Comparison of ENCODE assay signal across 17 cellular contexts in the genomic region with DNA sequence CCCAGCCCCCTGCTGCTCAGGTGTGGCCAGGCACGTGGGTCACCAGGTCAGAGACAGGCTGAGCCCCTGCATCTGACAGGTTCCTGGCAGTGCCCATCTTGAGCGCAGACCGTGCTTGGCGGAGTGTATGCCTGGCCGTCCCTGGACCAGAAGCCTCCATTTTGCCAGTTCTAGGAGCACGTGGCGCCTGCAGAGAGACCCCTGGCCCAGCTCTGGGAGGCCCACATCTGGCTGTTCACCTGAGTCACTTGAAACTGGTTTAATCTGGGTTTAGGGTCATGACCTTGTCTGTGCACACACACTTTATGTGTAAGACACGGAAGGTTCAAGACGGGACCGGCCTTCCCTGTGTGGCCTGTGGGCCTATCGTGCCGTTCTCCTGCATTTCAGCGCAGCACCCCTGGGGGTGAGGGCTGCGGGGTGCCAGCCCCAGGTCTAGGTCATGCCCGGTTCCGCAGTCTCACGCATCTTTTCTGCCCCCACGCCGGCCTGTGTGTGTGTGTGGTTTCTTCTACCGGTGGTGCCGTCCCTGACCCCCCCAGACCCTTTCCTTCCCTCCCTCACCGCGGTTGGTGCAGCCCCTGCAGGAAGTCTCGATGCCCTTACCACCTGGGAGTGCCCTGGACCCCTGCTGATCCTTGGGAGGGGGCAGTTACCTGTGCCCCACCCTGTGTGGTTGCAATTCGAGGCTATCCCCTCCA.
"Had no signal": no experiment of that assay in that cellular context is flagged by ENCODE, and none has a peak within 500 bp of the region (broad histone marks: within the 10 kb centered on the region; RNA-seq: fewer than 3 reads in every experiment).

No MANE protein-coding gene starts in this region.

- H3K4me3 Mint-ChIP-seq: activated CD4-positive, alpha-beta memory T cell treated with anti-CD3 and anti-CD28 coated beads for 36 hours; activated CD4-positive, alpha-beta T cell treated with anti-CD3 and anti-CD28 coated beads, Interleukin-2, amount 10 ng/mL, durations not matched to agents 7 days and 5 days; activated naive CD8-positive, alpha-beta T cell treated with anti-CD3 and anti-CD28 coated beads, Interleukin-2, amount 50 U/mL, for 24 hours; activated T-cell treated with anti-CD3 and anti-CD28 coated beads, Interleukin-2, amount 50 U/mL, for 4 hours; T-cell had no signal

- H3K9me3 ChIP-seq: ascending aorta, body of pancreas had no signal

- ATAC-seq: PC-3 had no signal

- H3K27ac Mint-ChIP-seq: activated CD4-positive, alpha-beta memory T cell treated with anti-CD3 and anti-CD28 coated beads for 36 hours; activated CD4-positive, alpha-beta T cell treated with anti-CD3 and anti-CD28 coated beads, Interleukin-2, amount 10 ng/mL, durations not matched to agents 7 days and 5 days; activated naive CD4-positive, alpha-beta T cell treated with anti-CD3 and anti-CD28 coated beads, Interleukin-2, amount 50 U/mL, for 72 hours; activated naive CD8-positive, alpha-beta T cell treated with anti-CD3 and anti-CD28 coated beads, Interleukin-2, amount 50 U/mL, for 24 hours; T-cell had no signal

- H3K4me3 ChIP-seq: ascending aorta, body of pancreas, SK-N-MC had no signal

- H3K27me3 Mint-ChIP-seq: activated CD4-positive, alpha-beta memory T cell treated with anti-CD3 and anti-CD28 coated beads for 36 hours; activated CD4-positive, alpha-beta T cell treated with anti-CD3 and anti-CD28 coated beads, Interleukin-2, amount 10 ng/mL, durations not matched to agents 7 days and 5 days; activated naive CD8-positive, alpha-beta T cell treated with anti-CD3 and anti-CD28 coated beads, Interleukin-2, amount 50 U/mL, for 24 hours; T-cell had no signal

- H3K27me3 ChIP-seq: ascending aorta, body of pancreas had no signal

- H3K27ac ChIP-seq: ascending aorta, body of pancreas, SK-N-MC, VCaP had no signal

- DNase-seq: amniotic stem cell; NCI-H1105 treated with DMSO at 0.1 percent for 48 hours; NCI-H1436 treated with DMSO at 0.1 percent for 48 hours; NCI-H187; NCI-H510A treated with DMSO at 0.1 percent for 48 hours; NK-92 treated with Interleukin-12 subunit alpha and Interleukin-12 subunit beta, amount 100 ng/mL, for 24 hours had no signal
